Comparison of ENCODE assay signal across 14 cellular contexts in the genomic region with DNA sequence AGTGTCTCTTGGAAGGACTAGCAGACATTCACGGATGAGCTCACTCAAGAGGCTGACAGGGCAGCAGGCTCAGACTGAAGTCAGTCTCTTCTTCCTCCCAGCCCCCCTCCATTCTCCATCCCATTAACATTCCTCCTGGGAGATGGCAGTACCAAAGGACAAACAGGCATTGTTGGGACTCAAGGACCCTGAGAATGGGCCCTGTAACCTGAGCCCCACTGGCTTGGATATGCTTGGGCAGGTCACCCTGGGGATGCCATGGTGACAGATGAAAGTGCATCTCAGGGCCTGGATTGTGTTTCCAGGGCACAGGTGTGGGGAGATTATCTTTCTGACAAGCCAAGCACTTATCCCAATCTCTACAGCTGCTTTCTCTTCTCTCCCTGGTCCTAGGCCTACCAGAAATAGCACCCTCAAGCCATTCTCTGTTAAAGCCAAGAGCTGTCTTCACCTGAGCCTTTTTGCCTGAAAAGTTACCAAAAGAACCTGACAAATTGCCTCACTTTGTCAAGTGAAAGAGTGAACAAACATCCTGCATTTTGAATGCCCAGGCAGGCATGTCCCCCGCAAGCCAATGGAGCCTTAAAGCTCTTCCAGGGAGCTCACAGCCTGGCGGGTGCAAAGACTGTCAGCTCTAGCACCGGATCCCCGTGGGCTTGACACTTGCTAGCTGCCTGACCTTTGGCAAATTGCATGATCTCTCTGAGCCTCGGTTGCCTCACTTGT.
DNase-seq lines count a peak whose midpoint lies in the region; ATAC-seq lines count a peak whose summit lies in the region.
"Had no signal": no experiment of that assay in that cellular context is flagged by ENCODE, and none has a peak within 500 bp of the region (broad histone marks: within the 10 kb centered on the region; RNA-seq: fewer than 3 reads in every experiment).

No MANE protein-coding gene starts in this region.

- H3K36me3 Mint-ChIP-seq in activated T-cell treated with anti-CD3 and anti-CD28 coated beads, Interleukin-2, amount 50 U/mL, for 24 hours (ENCODE audit: low read depth), result no peaks in the 10 kb centered on the region

- H3K27ac Mint-ChIP-seq in activated T-cell treated with anti-CD3 and anti-CD28 coated beads, Interleukin-2, amount 50 U/mL, for 24 hours, result no peak overlapping the region
- H3K27ac Mint-ChIP-seq: activated CD4-positive, alpha-beta T cell treated with anti-CD3 and anti-CD28 coated beads for 36 hours had no signal

- H3K4me3 Mint-ChIP-seq in activated T-cell treated with anti-CD3 and anti-CD28 coated beads, Interleukin-2, amount 50 U/mL, for 24 hours, result no peak overlapping the region
- H3K4me3 Mint-ChIP-seq: activated CD4-positive, alpha-beta T cell treated with anti-CD3 and anti-CD28 coated beads for 36 hours had no signal

- no peaks in the 10 kb centered on the region for H3K9me3 Mint-ChIP-seq in activated T-cell treated with anti-CD3 and anti-CD28 coated beads, Interleukin-2, amount 50 U/mL, for 24 hours

- ATAC-seq in HG03469 (IDR thresholded peaks at IDR 0.05; ENCODE audit: unreplicated experiment) (no peak), HG02798 (IDR thresholded peaks at IDR 0.05; ENCODE audit: poor library complexity, unreplicated experiment) (no peak)
- ATAC-seq: activated CD4-positive, alpha-beta T cell treated with anti-CD3 and anti-CD28 coated beads for 36 hours had no signal

- peaks cover 12% of the 10 kb centered on the region for H3K27me3 Mint-ChIP-seq in activated T-cell treated with anti-CD3 and anti-CD28 coated beads, Interleukin-2, amount 50 U/mL, for 24 hours

- no peaks in the 10 kb centered on the region for H3K4me1 Mint-ChIP-seq in activated T-cell treated with anti-CD3 and anti-CD28 coated beads, Interleukin-2, amount 50 U/mL, for 24 hours (ENCODE audit: low read depth)
- H3K4me1 Mint-ChIP-seq: activated CD4-positive, alpha-beta T cell treated with anti-CD3 and anti-CD28 coated beads for 36 hours had no signal

- DNase-seq in DMS53 (lab: John Stamatoyannopoulos, UW) (peak; percentile 98), NCI-H146 (lab: John Stamatoyannopoulos, UW) (peak; percentile 95), NCI-H82 (lab: John Stamatoyannopoulos, UW) (peak; percentile 93), kidney tubule cell (ENCODE audit: low spot score) (peak; percentile 25)
- no peak for DNase-seq in activated T-cell treated with anti-CD3 and anti-CD28 coated beads, Interleukin-2, amount 50 U/mL, for 24 hours
- no peak for DNase-seq in activated CD4-positive, alpha-beta T cell treated with anti-CD3 and anti-CD28 coated beads for 1 hour
- DNase-seq: activated CD4-positive, alpha-beta T cell treated with anti-CD3 and anti-CD28 coated beads for 36 hours; EL; GOT3; NCI-H446 treated with DMSO at 0.1 percent for 48 hours; stimulated activated CD4-positive, alpha-beta T cell treated with anti-CD3 and anti-CD28 coated beads, Interleukin-1b, Interleukin-23, amount 100 ng/mL, for 48 hours; stimulated activated naive CD4-positive, alpha-beta T cell treated with Interleukin-2 at 50 U/mL for 16 hours had no signal

Comparison
In these comparisons a context has a peak if more than half of its experiments do, and no peak if none do; other contexts are left out.
1. DNase-seq: peak in DMS53 (single experiment), NCI-H146 (single experiment), NCI-H82 (single experiment) and kidney tubule cell (single experiment); none in activated T-cell treated with anti-CD3 and anti-CD28 coated beads, Interleukin-2, amount 50 U/mL, for 24 hours (single experiment) and activated CD4-positive, alpha-beta T cell treated with anti-CD3 and anti-CD28 coated beads for 1 hour (single experiment).